In the genomic region with DNA sequence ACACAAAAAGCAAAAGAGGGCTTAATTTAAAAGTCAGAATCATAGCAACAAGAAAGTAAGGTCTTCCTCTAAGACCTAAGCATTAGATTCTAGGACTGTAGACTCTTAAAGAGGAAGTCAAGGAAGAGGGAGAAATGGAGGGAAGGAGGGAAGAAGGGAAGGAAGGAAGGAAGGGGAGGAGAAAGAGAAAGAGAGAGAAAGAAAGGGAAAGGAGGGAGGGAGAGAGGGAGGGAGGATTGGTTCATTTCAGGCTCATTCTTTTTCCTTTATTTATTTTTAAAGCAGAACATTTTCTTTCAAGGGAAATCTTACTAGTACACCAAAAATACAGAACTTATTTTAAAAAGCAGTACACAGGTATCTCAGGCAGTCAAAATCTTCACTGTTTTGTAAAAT, we compare ENCODE assay signal across 1 cellular context.
TF ChIP-seq lines count a peak whose summit lies in the region.

No MANE protein-coding gene starts in this region.

TF ChIP-seq in WTC11, 78 proteins besides CTCF, POLR2A, EP300 and RAD21 (continued from another document):
- TF ChIP-seq, protein P1, sequence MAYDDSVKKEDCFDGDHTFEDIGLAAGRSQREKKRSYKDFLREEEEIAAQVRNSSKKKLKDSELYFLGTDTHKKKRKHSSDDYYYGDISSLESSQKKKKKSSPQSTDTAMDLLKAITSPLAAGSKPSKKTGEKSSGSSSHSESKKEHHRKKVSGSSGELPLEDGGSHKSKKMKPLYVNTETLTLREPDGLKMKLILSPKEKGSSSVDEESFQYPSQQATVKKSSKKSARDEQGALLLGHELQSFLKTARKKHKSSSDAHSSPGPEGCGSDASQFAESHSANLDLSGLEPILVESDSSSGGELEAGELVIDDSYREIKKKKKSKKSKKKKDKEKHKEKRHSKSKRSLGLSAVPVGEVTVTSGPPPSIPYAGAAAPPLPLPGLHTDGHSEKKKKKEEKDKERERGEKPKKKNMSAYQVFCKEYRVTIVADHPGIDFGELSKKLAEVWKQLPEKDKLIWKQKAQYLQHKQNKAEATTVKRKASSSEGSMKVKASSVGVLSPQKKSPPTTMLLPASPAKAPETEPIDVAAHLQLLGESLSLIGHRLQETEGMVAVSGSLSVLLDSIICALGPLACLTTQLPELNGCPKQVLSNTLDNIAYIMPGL (CRISPR knock-in tag; IDR thresholded peaks at IDR 0.05), result no peak
- no peak for TF ChIP-seq MYBL2 (CRISPR knock-in tag; IDR thresholded peaks at IDR 0.05)
- TF ChIP-seq TEAD1 (CRISPR knock-in tag; IDR thresholded peaks at IDR 0.05), result no peak
- TF ChIP-seq, protein P2, sequence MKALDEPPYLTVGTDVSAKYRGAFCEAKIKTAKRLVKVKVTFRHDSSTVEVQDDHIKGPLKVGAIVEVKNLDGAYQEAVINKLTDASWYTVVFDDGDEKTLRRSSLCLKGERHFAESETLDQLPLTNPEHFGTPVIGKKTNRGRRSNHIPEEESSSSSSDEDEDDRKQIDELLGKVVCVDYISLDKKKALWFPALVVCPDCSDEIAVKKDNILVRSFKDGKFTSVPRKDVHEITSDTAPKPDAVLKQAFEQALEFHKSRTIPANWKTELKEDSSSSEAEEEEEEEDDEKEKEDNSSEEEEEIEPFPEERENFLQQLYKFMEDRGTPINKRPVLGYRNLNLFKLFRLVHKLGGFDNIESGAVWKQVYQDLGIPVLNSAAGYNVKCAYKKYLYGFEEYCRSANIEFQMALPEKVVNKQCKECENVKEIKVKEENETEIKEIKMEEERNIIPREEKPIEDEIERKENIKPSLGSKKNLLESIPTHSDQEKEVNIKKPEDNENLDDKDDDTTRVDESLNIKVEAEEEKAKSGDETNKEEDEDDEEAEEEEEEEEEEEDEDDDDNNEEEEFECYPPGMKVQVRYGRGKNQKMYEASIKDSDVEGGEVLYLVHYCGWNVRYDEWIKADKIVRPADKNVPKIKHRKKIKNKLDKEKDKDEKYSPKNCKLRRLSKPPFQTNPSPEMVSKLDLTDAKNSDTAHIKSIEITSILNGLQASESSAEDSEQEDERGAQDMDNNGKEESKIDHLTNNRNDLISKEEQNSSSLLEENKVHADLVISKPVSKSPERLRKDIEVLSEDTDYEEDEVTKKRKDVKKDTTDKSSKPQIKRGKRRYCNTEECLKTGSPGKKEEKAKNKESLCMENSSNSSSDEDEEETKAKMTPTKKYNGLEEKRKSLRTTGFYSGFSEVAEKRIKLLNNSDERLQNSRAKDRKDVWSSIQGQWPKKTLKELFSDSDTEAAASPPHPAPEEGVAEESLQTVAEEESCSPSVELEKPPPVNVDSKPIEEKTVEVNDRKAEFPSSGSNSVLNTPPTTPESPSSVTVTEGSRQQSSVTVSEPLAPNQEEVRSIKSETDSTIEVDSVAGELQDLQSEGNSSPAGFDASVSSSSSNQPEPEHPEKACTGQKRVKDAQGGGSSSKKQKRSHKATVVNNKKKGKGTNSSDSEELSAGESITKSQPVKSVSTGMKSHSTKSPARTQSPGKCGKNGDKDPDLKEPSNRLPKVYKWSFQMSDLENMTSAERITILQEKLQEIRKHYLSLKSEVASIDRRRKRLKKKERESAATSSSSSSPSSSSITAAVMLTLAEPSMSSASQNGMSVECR (CRISPR knock-in tag; IDR thresholded peaks at IDR 0.05; ENCODE audit: borderline replicate concordance), result no peak
- TF ChIP-seq, protein P3, sequence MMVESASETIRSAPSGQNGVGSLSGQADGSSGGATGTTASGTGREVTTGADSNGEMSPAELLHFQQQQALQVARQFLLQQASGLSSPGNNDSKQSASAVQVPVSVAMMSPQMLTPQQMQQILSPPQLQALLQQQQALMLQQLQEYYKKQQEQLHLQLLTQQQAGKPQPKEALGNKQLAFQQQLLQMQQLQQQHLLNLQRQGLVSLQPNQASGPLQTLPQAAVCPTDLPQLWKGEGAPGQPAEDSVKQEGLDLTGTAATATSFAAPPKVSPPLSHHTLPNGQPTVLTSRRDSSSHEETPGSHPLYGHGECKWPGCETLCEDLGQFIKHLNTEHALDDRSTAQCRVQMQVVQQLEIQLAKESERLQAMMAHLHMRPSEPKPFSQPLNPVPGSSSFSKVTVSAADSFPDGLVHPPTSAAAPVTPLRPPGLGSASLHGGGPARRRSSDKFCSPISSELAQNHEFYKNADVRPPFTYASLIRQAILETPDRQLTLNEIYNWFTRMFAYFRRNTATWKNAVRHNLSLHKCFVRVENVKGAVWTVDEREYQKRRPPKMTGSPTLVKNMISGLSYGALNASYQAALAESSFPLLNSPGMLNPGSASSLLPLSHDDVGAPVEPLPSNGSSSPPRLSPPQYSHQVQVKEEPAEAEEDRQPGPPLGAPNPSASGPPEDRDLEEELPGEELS (CRISPR knock-in tag; IDR thresholded peaks at IDR 0.05), result no peak
- TF ChIP-seq ELF4 (CRISPR knock-in tag; IDR thresholded peaks at IDR 0.05; ENCODE audit: low read depth), result no peak
- no peak for TF ChIP-seq ZNF416 (CRISPR knock-in tag; IDR thresholded peaks at IDR 0.05)
- no peak for TF ChIP-seq JUN (CRISPR knock-in tag; IDR thresholded peaks at IDR 0.05)
- no peak for TF ChIP-seq FOXJ3 (CRISPR knock-in tag; IDR thresholded peaks at IDR 0.05; ENCODE audit: borderline replicate concordance)
- TF ChIP-seq SMAD4 (CRISPR knock-in tag; IDR thresholded peaks at IDR 0.05), result no peak
- TF ChIP-seq, protein P4, sequence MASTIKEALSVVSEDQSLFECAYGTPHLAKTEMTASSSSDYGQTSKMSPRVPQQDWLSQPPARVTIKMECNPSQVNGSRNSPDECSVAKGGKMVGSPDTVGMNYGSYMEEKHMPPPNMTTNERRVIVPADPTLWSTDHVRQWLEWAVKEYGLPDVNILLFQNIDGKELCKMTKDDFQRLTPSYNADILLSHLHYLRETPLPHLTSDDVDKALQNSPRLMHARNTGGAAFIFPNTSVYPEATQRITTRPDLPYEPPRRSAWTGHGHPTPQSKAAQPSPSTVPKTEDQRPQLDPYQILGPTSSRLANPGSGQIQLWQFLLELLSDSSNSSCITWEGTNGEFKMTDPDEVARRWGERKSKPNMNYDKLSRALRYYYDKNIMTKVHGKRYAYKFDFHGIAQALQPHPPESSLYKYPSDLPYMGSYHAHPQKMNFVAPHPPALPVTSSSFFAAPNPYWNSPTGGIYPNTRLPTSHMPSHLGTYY (CRISPR knock-in tag; IDR thresholded peaks at IDR 0.05), result no peak
- no peak for TF ChIP-seq ETV6 (CRISPR knock-in tag; IDR thresholded peaks at IDR 0.05)
- TF ChIP-seq, protein P5, sequence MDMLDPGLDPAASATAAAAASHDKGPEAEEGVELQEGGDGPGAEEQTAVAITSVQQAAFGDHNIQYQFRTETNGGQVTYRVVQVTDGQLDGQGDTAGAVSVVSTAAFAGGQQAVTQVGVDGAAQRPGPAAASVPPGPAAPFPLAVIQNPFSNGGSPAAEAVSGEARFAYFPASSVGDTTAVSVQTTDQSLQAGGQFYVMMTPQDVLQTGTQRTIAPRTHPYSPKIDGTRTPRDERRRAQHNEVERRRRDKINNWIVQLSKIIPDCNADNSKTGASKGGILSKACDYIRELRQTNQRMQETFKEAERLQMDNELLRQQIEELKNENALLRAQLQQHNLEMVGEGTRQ (CRISPR knock-in tag; IDR thresholded peaks at IDR 0.05), result no peak
- TF ChIP-seq, protein P6, sequence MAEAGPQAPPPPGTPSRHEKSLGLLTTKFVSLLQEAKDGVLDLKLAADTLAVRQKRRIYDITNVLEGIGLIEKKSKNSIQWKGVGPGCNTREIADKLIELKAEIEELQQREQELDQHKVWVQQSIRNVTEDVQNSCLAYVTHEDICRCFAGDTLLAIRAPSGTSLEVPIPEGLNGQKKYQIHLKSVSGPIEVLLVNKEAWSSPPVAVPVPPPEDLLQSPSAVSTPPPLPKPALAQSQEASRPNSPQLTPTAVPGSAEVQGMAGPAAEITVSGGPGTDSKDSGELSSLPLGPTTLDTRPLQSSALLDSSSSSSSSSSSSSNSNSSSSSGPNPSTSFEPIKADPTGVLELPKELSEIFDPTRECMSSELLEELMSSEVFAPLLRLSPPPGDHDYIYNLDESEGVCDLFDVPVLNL (CRISPR knock-in tag; IDR thresholded peaks at IDR 0.05; ENCODE audit: borderline replicate concordance, low read depth), result no peak
TF ChIP-seq in WTC11: peak in this region for 0.
